ENCODE assay signal across 23 cellular contexts in the genomic region with DNA sequence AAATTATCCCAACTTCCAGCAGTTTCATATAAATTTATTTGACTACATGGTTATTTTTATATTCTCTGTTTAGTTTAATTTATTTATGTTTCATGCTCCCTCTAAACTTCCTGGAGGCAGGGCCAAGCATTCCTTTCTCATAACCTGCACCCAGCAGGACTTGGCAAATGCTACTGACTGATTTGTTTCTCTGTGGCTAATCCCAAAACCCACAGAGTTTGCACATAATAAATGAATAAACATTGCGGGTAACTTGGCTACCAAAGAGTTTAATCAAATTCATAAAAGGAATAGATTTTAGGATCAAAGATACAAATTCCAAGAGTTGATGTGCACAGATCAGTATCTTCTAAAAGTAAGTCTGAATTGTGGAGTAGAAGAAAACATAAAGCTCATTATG.
A peak's percentile ranks its signal among the peaks of the same experiment; 100 is the strongest.
DNase-seq lines count a peak whose midpoint lies in the region; ATAC-seq and TF ChIP-seq lines count a peak whose summit lies in the region.
"Had no signal": no experiment of that assay in that cellular context is flagged by ENCODE, and none has a peak within 500 bp of the region (broad histone marks: within the 10 kb centered on the region; RNA-seq: fewer than 3 reads in every experiment).

No MANE protein-coding gene starts in this region.

- no peak overlapping the region for H3K4me2 ChIP-seq in fibroblast of lung (ENCODE audit: extremely low read depth, insufficient read depth, low read length)
- H3K4me2 ChIP-seq in neural progenitor cell = no peak overlapping the region

- H3K4me3 ChIP-seq in MG63 (no peak overlapping the region), fibroblast of lung (replicated peaks in 1 of 4; ENCODE audit: control extremely low read depth in 1 of 4, insufficient read depth in 1 of 4, low read depth in 3 of 4, low read length in 4 of 4) (no peak overlapping the region), neural progenitor cell (no peak overlapping the region), prostate gland (no peak overlapping the region)

- TF ChIP-seq POLR2A in prostate gland (IDR thresholded peaks at IDR 0.05) = no peak

- no peaks in the 10 kb centered on the region for H3K36me3 ChIP-seq in MG63
- no peaks in the 10 kb centered on the region for H3K36me3 ChIP-seq in fibroblast of lung (ENCODE audit: control insufficient read depth, insufficient read depth, low read length)
- H3K36me3 ChIP-seq in neural progenitor cell = no peaks in the 10 kb centered on the region
- no peaks in the 10 kb centered on the region for H3K36me3 ChIP-seq in prostate gland

- H3K27ac Mint-ChIP-seq in brain (peak overlapping the region in 4 of 5 experiments; percentile 26 to 65 (median 59)), neural progenitor cell (peak overlapping the region; percentile 57)
- H3K27ac Mint-ChIP-seq: CD14-positive monocyte had no signal

- H3K4me3 Mint-ChIP-seq in brain (no peak overlapping the region), neural progenitor cell (no peak overlapping the region)
- H3K4me3 Mint-ChIP-seq: CD14-positive monocyte, H9 had no signal

- peaks cover 61% of the 10 kb centered on the region for H3K4me1 Mint-ChIP-seq in brain
- H3K4me1 Mint-ChIP-seq in neural progenitor cell = peaks cover 29% of the 10 kb centered on the region
- H3K4me1 Mint-ChIP-seq: CD14-positive monocyte had no signal

- no peaks in the 10 kb centered on the region for H3K79me2 ChIP-seq in fibroblast of lung (ENCODE audit: control insufficient read depth, insufficient read depth, low read length)
- H3K79me2 ChIP-seq in neural progenitor cell (ENCODE audit: low read depth) = no peaks in the 10 kb centered on the region

- H3K9ac ChIP-seq in fibroblast of lung (ENCODE audit: insufficient read depth, low read length) (no peak overlapping the region), neural progenitor cell (no peak overlapping the region)

- H3K27me3 Mint-ChIP-seq in brain (peaks cover 3% of the 10 kb centered on the region), neural progenitor cell (ENCODE audit: insufficient read depth, low read depth) (no peaks in the 10 kb centered on the region)

- H4K20me1 ChIP-seq in fibroblast of lung (ENCODE audit: control insufficient read depth, extremely low read depth, insufficient read depth, low read length) (no peaks in the 10 kb centered on the region), neural progenitor cell (ENCODE audit: low read depth) (no peaks in the 10 kb centered on the region)

- H3F3A ChIP-seq in neural progenitor cell (ENCODE audit: low read depth) = no peaks in the 10 kb centered on the region

- H3K9me3 ChIP-seq in MG63 (no peaks in the 10 kb centered on the region), fibroblast of lung (ENCODE audit: control insufficient read depth, insufficient read depth, low read depth, low read length) (no peaks in the 10 kb centered on the region), neural progenitor cell (ENCODE audit: low read depth) (no peaks in the 10 kb centered on the region), prostate gland (no peaks in the 10 kb centered on the region)

- H3K9me3 Mint-ChIP-seq in brain = peaks cover 0 to 5% (median 0%) of the 10 kb centered on the region in 5 experiments
- no peaks in the 10 kb centered on the region for H3K9me3 Mint-ChIP-seq in neural progenitor cell
- H3K9me3 Mint-ChIP-seq: H9 had no signal

- H3K27me3 ChIP-seq in MG63 (no peaks in the 10 kb centered on the region), fibroblast of lung (ENCODE audit: control insufficient read depth, insufficient read depth, low read length) (no peaks in the 10 kb centered on the region), neural progenitor cell (no peaks in the 10 kb centered on the region), prostate gland (replicated peaks; ENCODE audit: insufficient read depth) (no peaks in the 10 kb centered on the region)

- TF ChIP-seq CTCF in brain (conservative IDR thresholded peaks at IDR 0.05) (no peak), fibroblast of lung (conservative IDR thresholded peaks at IDR 0.05 in 1 of 2, IDR thresholded peaks at IDR 0.05 in 1 of 2; ENCODE audit: low read depth in 1 of 2, low read length in 2 of 2) (no peak), neural progenitor cell (IDR thresholded peaks at IDR 0.05) (no peak), prostate gland (IDR thresholded peaks at IDR 0.05) (no peak)

- no peak for ATAC-seq in HG03469 (IDR thresholded peaks at IDR 0.05; ENCODE audit: unreplicated experiment)

- DNase-seq in MG63 (peak; percentile 72), fibroblast of lung (ENCODE audit: low read depth in 2 of 2) (peak; percentile 4 to 52), neural progenitor cell (ENCODE audit: low spot score) (no peak), NCI-H82 treated with DMSO at 0.1 percent for 48 hours (lab: John Stamatoyannopoulos, UW; ENCODE audit: unreplicated experiment) (no peak), prostate gland (ENCODE audit: low spot score) (no peak)
- DNase-seq in effector CD4-positive, alpha-beta T cell = no peak
- DNase-seq: ACHN, AML-193, DMS79, H9, IMR-90, NCI-H1105 treated with DMSO at 0.1 percent for 48 hours, NCI-H1694 treated with DMSO at 0.1 percent for 48 hours, NCI-H2107, NCI-H2227 treated with DMSO at 0.1 percent for 48 hours, NCI-H524, NCI-H82, RPMI8226, SIG-M5 had no signal

- intact Hi-C loops in prostate gland (cut with DNase I) = no loop called here

- H2AFZ ChIP-seq in fibroblast of lung (ENCODE audit: low read length) (no peak overlapping the region), neural progenitor cell (replicated peaks) (no peak overlapping the region)

- no peaks in the 10 kb centered on the region for H3K36me3 Mint-ChIP-seq in brain
- peaks cover 9% of the 10 kb centered on the region for H3K36me3 Mint-ChIP-seq in neural progenitor cell
- H3K36me3 Mint-ChIP-seq: CD14-positive monocyte had no signal

- H3K27ac ChIP-seq in fibroblast of lung (ENCODE audit: insufficient read depth, low read length) (no peak overlapping the region), neural progenitor cell (no peak overlapping the region), prostate gland (no peak overlapping the region)
- H3K27ac ChIP-seq: HL-60 had no signal

- H3K4me1 ChIP-seq in fibroblast of lung (ENCODE audit: control insufficient read depth, extremely low read depth, insufficient read depth, low read length) (no peaks in the 10 kb centered on the region), neural progenitor cell (no peaks in the 10 kb centered on the region), prostate gland (replicated peaks) (no peaks in the 10 kb centered on the region)

- WGBS in prostate gland = 15% methylated on average over 1 of the region's 1 CpG

Comparison
In these comparisons a context has a peak if more than half of its experiments do, and no peak if none do; other contexts are left out.
1. DNase-seq: peak in MG63 (single experiment) and fibroblast of lung (2 of 2); none in neural progenitor cell (single experiment), effector CD4-positive, alpha-beta T cell (single experiment), NCI-H82 treated with DMSO at 0.1 percent for 48 hours (single experiment) and prostate gland (single experiment).